In genomic region chr7:104984591-104985258, GRCh38 we compare ENCODE assay signal across 8 cellular contexts. TPM values are rescaled to one million over a fixed set of nuclear protein-coding genes. Genes with fewer than 3 reads are reported as not detected.
DNase-seq lines count a peak whose midpoint lies in the region; ATAC-seq and TF ChIP-seq lines count a peak whose summit lies in the region.

No MANE protein-coding gene starts in this region.

- H3K4me3 Mint-ChIP-seq in activated T-cell treated with anti-CD3 and anti-CD28 coated beads, Interleukin-2, amount 50 U/mL, for 72 hours = peak overlapping the region; percentile 96 to 98
- peak overlapping the region; percentile 100 for H3K4me3 Mint-ChIP-seq in activated naive CD8-positive, alpha-beta T cell treated with anti-CD3 and anti-CD28 coated beads, Interleukin-2, amount 10 ng/mL, durations not matched to agents 7 days and 5 days
- peak overlapping the region; percentile 100 for H3K4me3 Mint-ChIP-seq in type B pancreatic cell

- H3K9ac ChIP-seq in liver (ENCODE audit: low read depth in 1 of 2, low read length in 2 of 2) = peak overlapping the region; percentile 84 to 94

- H3K9me3 ChIP-seq in liver (ENCODE audit: control insufficient read depth in 4 of 4, low read length in 3 of 4) = no peaks in the 10 kb centered on the region

- H3K4me3 ChIP-seq in liver (ENCODE audit: low read depth in 1 of 3, low read length in 3 of 3) = peak overlapping the region; percentile 49 to 88 (median 65)

- no peak for ATAC-seq in activated T-cell treated with anti-CD3 and anti-CD28 coated beads, Interleukin-2, amount 50 U/mL, for 72 hours (replicated peaks in 1 of 2)
- ATAC-seq in activated naive CD8-positive, alpha-beta T cell treated with anti-CD3 and anti-CD28 coated beads, Interleukin-2, amount 10 ng/mL, durations not matched to agents 7 days and 5 days (ENCODE audit: low read depth) = no peak

- peaks cover 10 to 41% (median 25%) of the 10 kb centered on the region in 4 donors for H3K4me1 ChIP-seq in liver (ENCODE audit: control insufficient read depth in 4 of 4, insufficient read depth in 4 of 4, low read length in 3 of 4)

- POLR2A ChIA-PET in activated naive CD8-positive, alpha-beta T cell treated with anti-CD3 and anti-CD28 coated beads, Interleukin-2, amount 10 ng/mL, durations not matched to agents 7 days and 5 days (lab: Charles Lee) = interaction anchor here (0.7 to 5.5 kb wide), 10 partner anchors 17 to 547 kb away, joined by 3 to 213 read pairs (median 8); partner anchors contain the start of genes KMT2E and RINT1

- no peak for TF ChIP-seq CTCF in liver (IDR thresholded peaks at IDR 0.05; ENCODE audit: low read depth, low read length, missing input control)
- no peak for TF ChIP-seq CTCF in type B pancreatic cell (conservative IDR thresholded peaks at IDR 0.05)

- H3K36me3 ChIP-seq in liver (ENCODE audit: control insufficient read depth in 4 of 4, insufficient read depth in 3 of 4, low read depth in 1 of 4, low read length in 3 of 4) = no peaks in the 10 kb centered on the region

- no peaks in the 10 kb centered on the region for H3K27me3 ChIP-seq in liver (ENCODE audit: control insufficient read depth in 4 of 4, insufficient read depth in 4 of 4, low read length in 3 of 4)

- no peaks in the 10 kb centered on the region for H3K36me3 Mint-ChIP-seq in activated T-cell treated with anti-CD3 and anti-CD28 coated beads, Interleukin-2, amount 50 U/mL, for 72 hours (ENCODE audit: insufficient read depth in 2 of 2)
- H3K36me3 Mint-ChIP-seq in activated naive CD8-positive, alpha-beta T cell treated with anti-CD3 and anti-CD28 coated beads, Interleukin-2, amount 10 ng/mL, durations not matched to agents 7 days and 5 days = peaks cover 9% of the 10 kb centered on the region
- no peaks in the 10 kb centered on the region for H3K36me3 Mint-ChIP-seq in type B pancreatic cell

- peak overlapping the region; percentile 92 to 97 for H3K27ac ChIP-seq in liver (ENCODE audit: low read depth in 1 of 2, low read length in 2 of 2)

- no peaks in the 10 kb centered on the region for H3K9me3 Mint-ChIP-seq in activated T-cell treated with anti-CD3 and anti-CD28 coated beads, Interleukin-2, amount 50 U/mL, for 72 hours
- H3K9me3 Mint-ChIP-seq in activated naive CD8-positive, alpha-beta T cell treated with anti-CD3 and anti-CD28 coated beads, Interleukin-2, amount 10 ng/mL, durations not matched to agents 7 days and 5 days = no peaks in the 10 kb centered on the region
- no peaks in the 10 kb centered on the region for H3K9me3 Mint-ChIP-seq in type B pancreatic cell

- DNase-seq in activated T-cell treated with anti-CD3 and anti-CD28 coated beads, Interleukin-2, amount 50 U/mL, for 72 hours = no peak
- DNase-seq in activated T-cell treated with anti-CD3 and anti-CD28 coated beads for 4 hours (no peak), type B pancreatic cell (ENCODE audit: extremely low spot score, unreplicated experiment) (no peak), LoVo (ENCODE audit: low spot score) (no peak), GM03348 (ENCODE audit: low spot score) (no peak)
- no peak for DNase-seq in activated naive CD8-positive, alpha-beta T cell treated with anti-CD3 and anti-CD28 coated beads, Interleukin-2, amount 10 ng/mL, durations not matched to agents 7 days and 5 days
- DNase-seq in activated CD4-positive, alpha-beta T cell treated with anti-CD3 and anti-CD28 coated beads for 1 hour = no peak

- peak overlapping the region; percentile 99 for H3K27ac Mint-ChIP-seq in activated T-cell treated with anti-CD3 and anti-CD28 coated beads, Interleukin-2, amount 50 U/mL, for 72 hours
- H3K27ac Mint-ChIP-seq in activated naive CD8-positive, alpha-beta T cell treated with anti-CD3 and anti-CD28 coated beads, Interleukin-2, amount 10 ng/mL, durations not matched to agents 7 days and 5 days = peak overlapping the region; percentile 100
- H3K27ac Mint-ChIP-seq in type B pancreatic cell = peak overlapping the region; percentile 100

- no peaks in the 10 kb centered on the region for H3K27me3 Mint-ChIP-seq in activated T-cell treated with anti-CD3 and anti-CD28 coated beads, Interleukin-2, amount 50 U/mL, for 72 hours (ENCODE audit: low read depth)
- no peaks in the 10 kb centered on the region for H3K27me3 Mint-ChIP-seq in activated naive CD8-positive, alpha-beta T cell treated with anti-CD3 and anti-CD28 coated beads, Interleukin-2, amount 10 ng/mL, durations not matched to agents 7 days and 5 days
- no peaks in the 10 kb centered on the region for H3K27me3 Mint-ChIP-seq in type B pancreatic cell

- WGBS in liver = 43% methylated on average over 7 of the region's 7 CpGs

- TF ChIP-seq RAD21 in liver (IDR thresholded peaks at IDR 0.05) = no peak

- H3K4me1 Mint-ChIP-seq in activated T-cell treated with anti-CD3 and anti-CD28 coated beads, Interleukin-2, amount 50 U/mL, for 72 hours (ENCODE audit: low read depth) = peaks cover 70% of the 10 kb centered on the region
- H3K4me1 Mint-ChIP-seq in activated naive CD8-positive, alpha-beta T cell treated with anti-CD3 and anti-CD28 coated beads, Interleukin-2, amount 10 ng/mL, durations not matched to agents 7 days and 5 days = peaks cover 52% of the 10 kb centered on the region
- H3K4me1 Mint-ChIP-seq in type B pancreatic cell (ENCODE audit: unreplicated experiment) = peaks cover 50% of the 10 kb centered on the region

TF ChIP-seq in liver, 16 proteins besides CTCF, POLR2A, EP300 and RAD21:
- TF ChIP-seq HNF4A (conservative IDR thresholded peaks at IDR 0.05) (no peak), MAX (IDR thresholded peaks at IDR 0.05) (no peak)
TF ChIP-seq in liver: peak in this region for 0.

RNA-seq across cellular contexts. Expression of gene KMT2E, which starts 29.3 kb away (rescaled TPM):
- total RNA-seq in activated T-cell treated with anti-CD3 and anti-CD28 coated beads, Interleukin-2, amount 50 U/mL, for 72 hours = 100 to 1,000 TPM in 1 of 2 donors, 10 to 100 TPM in 1; 96.4 to 112 TPM
- total RNA-seq in activated naive CD8-positive, alpha-beta T cell treated with anti-CD3 and anti-CD28 coated beads, Interleukin-2, amount 10 ng/mL, durations not matched to agents 7 days and 5 days = 100 to 1,000 TPM; 141 to 145 TPM
- 10 to 100 TPM; 52.4 to 55.6 TPM for total RNA-seq in liver
- 10 to 100 TPM in 1 of 2 donors, 1 to 10 TPM in 1; 7.1 to 32.5 TPM for polyA plus RNA-seq in liver
- total RNA-seq in type B pancreatic cell (ENCODE audit: low replicate concordance) = 63.0 and 75.6 TPM in 2 replicates
